ENCODE assay signal across 21 cellular contexts in genomic region chr21:46527801-46528200, GRCh38.
DNase-seq lines count a peak whose midpoint lies in the region; ATAC-seq lines count a peak whose summit lies in the region.
"Had no signal": no experiment of that assay in that cellular context is flagged by ENCODE, and none has a peak within 500 bp of the region (broad histone marks: within the 10 kb centered on the region; RNA-seq: fewer than 3 reads in every experiment).

No MANE protein-coding gene starts in this region.

- no peaks in the 10 kb centered on the region for H3K4me1 ChIP-seq in trophoblast cell (ENCODE audit: control insufficient read depth in 1 of 2, insufficient read depth in 2 of 2, low read length in 2 of 2)
- H3K4me1 ChIP-seq: SJCRH30 had no signal

- H3K36me3 Mint-ChIP-seq in activated naive CD8-positive, alpha-beta T cell treated with anti-CD3 and anti-CD28 coated beads, Interleukin-2, amount 50 U/mL, for 24 hours (ENCODE audit: low read depth) = peaks cover 24% of the 10 kb centered on the region
- H3K36me3 Mint-ChIP-seq in activated naive CD8-positive, alpha-beta T cell treated with anti-CD3 and anti-CD28 coated beads for 36 hours = peaks cover 12% of the 10 kb centered on the region
- H3K36me3 Mint-ChIP-seq in activated T-helper 17 cell treated with anti-CD3 and anti-CD28 coated beads, Interleukin-2, amount 50 U/mL, for 72 hours (ENCODE audit: low read depth) = peaks cover 72% of the 10 kb centered on the region
- H3K36me3 Mint-ChIP-seq in immature natural killer cell = peaks cover 12 to 60% (median 51%) of the 10 kb centered on the region in 3 donors

- no peak overlapping the region for H3K23ac ChIP-seq in trophoblast cell (ENCODE audit: low read length)

- no peak overlapping the region for H3K4me2 ChIP-seq in trophoblast cell (ENCODE audit: low read length)

- no peak overlapping the region for H3K14ac ChIP-seq in trophoblast cell (ENCODE audit: low read length)

- no peak overlapping the region for H2BK5ac ChIP-seq in trophoblast cell (ENCODE audit: low read depth, low read length, poor library complexity)

- no peaks in the 10 kb centered on the region for H3K79me2 ChIP-seq in trophoblast cell (ENCODE audit: control insufficient read depth, insufficient read depth, low read length, poor library complexity)

- H3K27ac ChIP-seq in trophoblast cell (ENCODE audit: low read depth, low read length) = no peak overlapping the region
- H3K27ac ChIP-seq: SJCRH30 had no signal

- H4K12ac ChIP-seq in trophoblast cell (ENCODE audit: low read depth, low read length) = peak overlapping the region; percentile 18

- H3K27ac Mint-ChIP-seq in activated naive CD8-positive, alpha-beta T cell treated with anti-CD3 and anti-CD28 coated beads, Interleukin-2, amount 50 U/mL, for 24 hours = peak overlapping the region; percentile 19
- H3K27ac Mint-ChIP-seq in activated naive CD8-positive, alpha-beta T cell treated with anti-CD3 and anti-CD28 coated beads for 36 hours = no peak overlapping the region
- H3K27ac Mint-ChIP-seq in activated T-helper 17 cell treated with anti-CD3 and anti-CD28 coated beads, Interleukin-2, amount 50 U/mL, for 72 hours = peak overlapping the region; percentile 33
- peak overlapping the region; percentile 60 to 96 (median 87) for H3K27ac Mint-ChIP-seq in immature natural killer cell
- H3K27ac Mint-ChIP-seq: B cell had no signal

- no peak overlapping the region for H2BK12ac ChIP-seq in trophoblast cell (ENCODE audit: low read length)

- H3K4ac ChIP-seq in trophoblast cell (ENCODE audit: low read depth, low read length) = no peak overlapping the region

- peaks cover 15 to 25% of the 10 kb centered on the region in 2 experiments for H3K36me3 ChIP-seq in trophoblast cell (ENCODE audit: control insufficient read depth in 1 of 2, insufficient read depth in 2 of 2, low read length in 2 of 2)

- WGBS in trophoblast cell (ENCODE audit: extremely low coverage, insufficient coverage, insufficient read length) = no CpG with 5 or more reads among the region's 4 CpGs

- peaks cover 37% of the 10 kb centered on the region for H3K4me1 Mint-ChIP-seq in activated naive CD8-positive, alpha-beta T cell treated with anti-CD3 and anti-CD28 coated beads, Interleukin-2, amount 50 U/mL, for 24 hours
- H3K4me1 Mint-ChIP-seq in activated naive CD8-positive, alpha-beta T cell treated with anti-CD3 and anti-CD28 coated beads for 36 hours = peaks cover 19% of the 10 kb centered on the region
- peaks cover 5% of the 10 kb centered on the region for H3K4me1 Mint-ChIP-seq in activated T-helper 17 cell treated with anti-CD3 and anti-CD28 coated beads, Interleukin-2, amount 50 U/mL, for 72 hours
- peaks cover 20 to 64% of the 10 kb centered on the region in 2 donors for H3K4me1 Mint-ChIP-seq in immature natural killer cell
- H3K4me1 Mint-ChIP-seq: B cell had no signal

- H3K9me3 Mint-ChIP-seq in activated naive CD8-positive, alpha-beta T cell treated with anti-CD3 and anti-CD28 coated beads, Interleukin-2, amount 50 U/mL, for 24 hours = no peaks in the 10 kb centered on the region
- no peaks in the 10 kb centered on the region for H3K9me3 Mint-ChIP-seq in activated naive CD8-positive, alpha-beta T cell treated with anti-CD3 and anti-CD28 coated beads for 36 hours
- H3K9me3 Mint-ChIP-seq in activated T-helper 17 cell treated with anti-CD3 and anti-CD28 coated beads, Interleukin-2, amount 50 U/mL, for 72 hours = no peaks in the 10 kb centered on the region
- H3K9me3 Mint-ChIP-seq in immature natural killer cell = no peaks in the 10 kb centered on the region
- H3K9me3 Mint-ChIP-seq: CD4-positive, alpha-beta memory T cell had no signal

- no peak for DNase-seq in activated naive CD8-positive, alpha-beta T cell treated with anti-CD3 and anti-CD28 coated beads, Interleukin-2, amount 50 U/mL, for 24 hours
- DNase-seq in activated naive CD8-positive, alpha-beta T cell treated with anti-CD3 and anti-CD28 coated beads for 36 hours = no peak
- no peak for DNase-seq in immature natural killer cell
- no peak for DNase-seq in trophoblast cell
- DNase-seq in OCI-M2 (lab: John Stamatoyannopoulos, UW; ENCODE audit: unreplicated experiment) = no peak
- no peak for DNase-seq in CD1c-positive myeloid dendritic cell (ENCODE audit: extremely low spot score)
- DNase-seq: Calu3; CD4-positive, alpha-beta memory T cell; DMS53; KG1; MV-4-11; NCI-H187; NCI-H2227 treated with DMSO at 0.1 percent for 48 hours; NCI-H510A treated with DMSO at 0.1 percent for 48 hours; NCI-H82 had no signal

- no peak overlapping the region for H3K9ac ChIP-seq in trophoblast cell (ENCODE audit: low read length)

- no peaks in the 10 kb centered on the region for H3K9me3 ChIP-seq in trophoblast cell (ENCODE audit: insufficient read depth, low read depth, low read length)
- H3K9me3 ChIP-seq: SJCRH30 had no signal

- H3K4me3 Mint-ChIP-seq in activated naive CD8-positive, alpha-beta T cell treated with anti-CD3 and anti-CD28 coated beads, Interleukin-2, amount 50 U/mL, for 24 hours = no peak overlapping the region
- no peak overlapping the region for H3K4me3 Mint-ChIP-seq in activated naive CD8-positive, alpha-beta T cell treated with anti-CD3 and anti-CD28 coated beads for 36 hours
- no peak overlapping the region for H3K4me3 Mint-ChIP-seq in activated T-helper 17 cell treated with anti-CD3 and anti-CD28 coated beads, Interleukin-2, amount 50 U/mL, for 72 hours
- peak overlapping the region in 3 of 5 donors; percentile 45 to 72 (median 68) for H3K4me3 Mint-ChIP-seq in immature natural killer cell
- H3K4me3 Mint-ChIP-seq: B cell had no signal

- H3K27me3 ChIP-seq in trophoblast cell (ENCODE audit: insufficient read depth, low read length) = no peaks in the 10 kb centered on the region
- H3K27me3 ChIP-seq: SJCRH30 had no signal

- H3K4me3 ChIP-seq in trophoblast cell (ENCODE audit: low read depth, low read length) = no peak overlapping the region
- H3K4me3 ChIP-seq: GM12878, SJCRH30 had no signal

- H2BK120ac ChIP-seq in trophoblast cell (ENCODE audit: insufficient read depth, low read length, poor library complexity) = peak overlapping the region; percentile 7

- ATAC-seq in activated naive CD8-positive, alpha-beta T cell treated with anti-CD3 and anti-CD28 coated beads, Interleukin-2, amount 50 U/mL, for 24 hours = no peak
- no peak for ATAC-seq in activated T-helper 17 cell treated with anti-CD3 and anti-CD28 coated beads, Interleukin-2, amount 50 U/mL, for 72 hours (replicated peaks)
- ATAC-seq in GM18867 (IDR thresholded peaks at IDR 0.05; ENCODE audit: unreplicated experiment) = no peak
- ATAC-seq: GM12878, HepG2 had no signal

- H2AFZ ChIP-seq in trophoblast cell (ENCODE audit: insufficient read depth, low read length, poor library complexity) = no peak overlapping the region

- H2AK5ac ChIP-seq in trophoblast cell (ENCODE audit: low read length) = no peak overlapping the region

- no peaks in the 10 kb centered on the region for H3K79me1 ChIP-seq in trophoblast cell (ENCODE audit: low read length)

- no peak overlapping the region for H4K8ac ChIP-seq in trophoblast cell (ENCODE audit: low read depth, low read length)

- H3K27me3 Mint-ChIP-seq in activated naive CD8-positive, alpha-beta T cell treated with anti-CD3 and anti-CD28 coated beads, Interleukin-2, amount 50 U/mL, for 24 hours = no peaks in the 10 kb centered on the region
- no peaks in the 10 kb centered on the region for H3K27me3 Mint-ChIP-seq in activated naive CD8-positive, alpha-beta T cell treated with anti-CD3 and anti-CD28 coated beads for 36 hours
- H3K27me3 Mint-ChIP-seq in activated T-helper 17 cell treated with anti-CD3 and anti-CD28 coated beads, Interleukin-2, amount 50 U/mL, for 72 hours = no peaks in the 10 kb centered on the region
- peaks cover 0 to 8% (median 1%) of the 10 kb centered on the region in 3 donors for H3K27me3 Mint-ChIP-seq in immature natural killer cell (ENCODE audit: low read depth in 3 of 3)
- H3K27me3 Mint-ChIP-seq: B cell; CD4-positive, alpha-beta memory T cell had no signal

- H4K91ac ChIP-seq in trophoblast cell (ENCODE audit: low read depth, low read length) = no peak overlapping the region

- no peak overlapping the region for H3K18ac ChIP-seq in trophoblast cell (ENCODE audit: low read length)

Comparison
In these comparisons a context has a peak if more than half of its experiments do, and no peak if none do; other contexts are left out.
1. H3K4me3 Mint-ChIP-seq: peak in immature natural killer cell (3 of 5); none in activated naive CD8-positive, alpha-beta T cell treated with anti-CD3 and anti-CD28 coated beads, Interleukin-2, amount 50 U/mL, for 24 hours (single experiment), activated naive CD8-positive, alpha-beta T cell treated with anti-CD3 and anti-CD28 coated beads for 36 hours (single experiment) and activated T-helper 17 cell treated with anti-CD3 and anti-CD28 coated beads, Interleukin-2, amount 50 U/mL, for 72 hours (single experiment).